Comparison of ENCODE assay signal across 33 cellular contexts in genomic region chr6:138082232-138082631, GRCh38. TPM values are rescaled to one million over a fixed set of nuclear protein-coding genes. Genes with fewer than 3 reads are reported as not detected.
DNase-seq lines count a peak whose midpoint lies in the region; ATAC-seq and TF ChIP-seq lines count a peak whose summit lies in the region.
"Had no signal": no experiment of that assay in that cellular context is flagged by ENCODE, and none has a peak within 500 bp of the region (broad histone marks: within the 10 kb centered on the region; RNA-seq: fewer than 3 reads in every experiment).

No MANE protein-coding gene starts in this region.

- no peak overlapping the region for H3K27ac ChIP-seq in HEK293 (ENCODE audit: extremely low read depth, low read depth, low read length)
- peak overlapping the region; percentile 100; the same call in 1 of the 2 replicates for H3K27ac ChIP-seq in Panc1 (ENCODE audit: low read length)
- H3K27ac ChIP-seq in dorsolateral prefrontal cortex, result no peak overlapping the region
- H3K27ac ChIP-seq in caudate nucleus (ENCODE audit: low read depth, low read length), result no peak overlapping the region
- H3K27ac ChIP-seq: 22Rv1; A549; BLaER1; BLaER1 treated with 17β-estradiol and CSF1 and Interleukin-3, amounts not matched to agents 10 nM and 100 nM; C4-2B had no signal

- peaks cover 7% of the 10 kb centered on the region for H3K27me3 Mint-ChIP-seq in chondrocyte (ENCODE audit: low read depth)

- POLR2A ChIA-PET in HEK293 (lab: Yijun Ruan, JAX), result no interaction called here
- POLR2A ChIA-PET in Panc1 (lab: Charles Lee), result no interaction called here

- H3K27ac Mint-ChIP-seq in chondrocyte (ENCODE audit: unreplicated experiment), result no peak overlapping the region
- H3K27ac Mint-ChIP-seq: B cell; CD14-positive monocyte; CD4-positive, alpha-beta memory T cell; CD4-positive, alpha-beta T cell; CD4-positive, CD25-positive, alpha-beta regulatory T cell; CD8-positive, alpha-beta memory T cell; CD8-positive, alpha-beta T cell had no signal

- ATAC-seq in Panc1, result no peak
- ATAC-seq in GM19035 (IDR thresholded peaks at IDR 0.05; ENCODE audit: unreplicated experiment), result no peak
- ATAC-seq: A549; CD8-positive, alpha-beta T cell had no signal

- TF ChIP-seq CTCF in HEK293 (tag by site-specific recombination; IDR thresholded peaks at IDR 0.05) (no peak), Panc1 (IDR thresholded peaks at IDR 0.05) (no peak), chondrocyte (IDR thresholded peaks at IDR 0.05) (no peak), dorsolateral prefrontal cortex (IDR thresholded peaks at IDR 0.05 in 54 of 56, conservative IDR thresholded peaks at IDR 0.05 in 2 of 56; ENCODE audit: low read depth in 1 of 56, partially characterized antibody in 56 of 56) (no peak)

- H3K9me3 Mint-ChIP-seq in chondrocyte (ENCODE audit: low read depth), result peaks cover 25% of the 10 kb centered on the region
- H3K9me3 Mint-ChIP-seq: CD4-positive, alpha-beta T cell had no signal

- no TSS peak for BruUV-seq in Panc1 (replicated peaks; lab: Mats Ljungman, UMichigan)

- no peaks in the 10 kb centered on the region for H3K9me3 ChIP-seq in HEK293 (ENCODE audit: control insufficient read depth, insufficient read depth, low read depth, low read length)
- no peaks in the 10 kb centered on the region for H3K9me3 ChIP-seq in Panc1 (ENCODE audit: control insufficient read depth, insufficient read depth, low read depth, low read length)
- H3K9me3 ChIP-seq: BE2C had no signal

- H3K27me3 ChIP-seq in Panc1 (ENCODE audit: control insufficient read depth, insufficient read depth, low read length) (no peaks in the 10 kb centered on the region), dorsolateral prefrontal cortex (peaks cover 0 to 5% (median 0%) of the 10 kb centered on the region in 45 donors)
- H3K27me3 ChIP-seq: BE2C; BLaER1; BLaER1 treated with 17β-estradiol and CSF1 and Interleukin-3, amounts not matched to agents 10 nM and 100 nM had no signal

- DNase-seq in Panc1 (ENCODE audit: low read depth, low spot score) (no peak), chondrocyte (ENCODE audit: low spot score) (peak; percentile 59), dorsolateral prefrontal cortex (no peak), caudate nucleus (lab: John Stamatoyannopoulos, UW) (no peak)
- DNase-seq: 8988T; ACHN; AML-193; BE2C; C1 segment of cervical spinal cord; Caco-2; Calu3; CD4-positive, alpha-beta memory T cell; CD4-positive, alpha-beta T cell; CD4-positive, CD25-positive, alpha-beta regulatory T cell; CD8-positive, alpha-beta memory T cell; CD8-positive, alpha-beta T cell; COR-L47; DMS 273 treated with DMSO at 0.1 percent for 48 hours; DMS153; DMS53; DMS79; DMS79 treated with DMSO at 0.1 percent for 48 hours; DND-41; EL had no signal

- H3K4me1 Mint-ChIP-seq in chondrocyte (ENCODE audit: low read depth), result peaks cover 10% of the 10 kb centered on the region
- H3K4me1 Mint-ChIP-seq: B cell; CD14-positive monocyte; CD4-positive, alpha-beta memory T cell; CD4-positive, CD25-positive, alpha-beta regulatory T cell; CD8-positive, alpha-beta memory T cell had no signal

- CTCF ChIA-PET in HEK293 (lab: Yijun Ruan, JAX), result interaction anchor here (0.6 to 1.3 kb wide), 2 partner anchors 33 to 77 kb away, joined by 3 to 5 read pairs; no protein-coding TSS in a partner anchor
- CTCF ChIA-PET in Panc1 (lab: Charles Lee), result interaction anchor here (1.0 kb wide), 1 partner anchor 77 kb away, joined by 4 read pairs; no protein-coding TSS in a partner anchor

- in situ Hi-C loops in Panc1 (cut with HindIII; ENCODE audit: low pct_unique_long_range_greater_than_20kb, low sequenced_read_pairs), result no loop called here

- peaks cover 10% of the 10 kb centered on the region for H3K4me1 ChIP-seq in HEK293 (ENCODE audit: control insufficient read depth, insufficient read depth, low read length)
- H3K4me1 ChIP-seq in Panc1 (ENCODE audit: control insufficient read depth, insufficient read depth, low read length), result peaks cover 29% of the 10 kb centered on the region
- H3K4me1 ChIP-seq: BE2C; BLaER1; BLaER1 treated with 17β-estradiol and CSF1 and Interleukin-3, amounts not matched to agents 10 nM and 100 nM had no signal

- intact Hi-C loops in Panc1 (cut with micrococcal nuclease; ENCODE audit: unreplicated experiment) (no loop called here), dorsolateral prefrontal cortex (cut with DNase I) (no loop called here)

- peaks cover 4% of the 10 kb centered on the region for H3K36me3 Mint-ChIP-seq in chondrocyte (ENCODE audit: low read depth)
- H3K36me3 Mint-ChIP-seq: CD14-positive monocyte; CD4-positive, alpha-beta memory T cell; CD4-positive, CD25-positive, alpha-beta regulatory T cell; CD8-positive, alpha-beta T cell had no signal

- H3K36me3 ChIP-seq in HEK293 (ENCODE audit: control insufficient read depth in 2 of 2, insufficient read depth in 1 of 2, low read length in 2 of 2) (no peaks in the 10 kb centered on the region), Panc1 (ENCODE audit: control insufficient read depth, insufficient read depth, low read length) (no peaks in the 10 kb centered on the region)
- H3K36me3 ChIP-seq: BE2C; BLaER1; BLaER1 treated with 17β-estradiol and CSF1 and Interleukin-3, amounts not matched to agents 10 nM and 100 nM had no signal

- H3K4me3 Mint-ChIP-seq in chondrocyte (ENCODE audit: unreplicated experiment), result no peak overlapping the region
- H3K4me3 Mint-ChIP-seq: B cell; CD14-positive monocyte; CD4-positive, alpha-beta memory T cell; CD4-positive, alpha-beta T cell; CD4-positive, CD25-positive, alpha-beta regulatory T cell; CD8-positive, alpha-beta memory T cell; CD8-positive, alpha-beta T cell had no signal

- H3K4me3 ChIP-seq in HEK293 (ENCODE audit: low read depth, low read length), result no peak overlapping the region
- H3K4me3 ChIP-seq in Panc1 (ENCODE audit: low read depth in 2 of 2, low read length in 2 of 2), result no peak overlapping the region
- H3K4me3 ChIP-seq in dorsolateral prefrontal cortex, result no peak overlapping the region
- H3K4me3 ChIP-seq: A549; BLaER1; BLaER1 treated with 17β-estradiol and CSF1 and Interleukin-3, amounts not matched to agents 10 nM and 100 nM had no signal

TF ChIP-seq in HEK293, 187 proteins besides CTCF, POLR2A, EP300 and RAD21:
- no peak for TF ChIP-seq ZNF426 (tag by site-specific recombination; IDR thresholded peaks at IDR 0.05)
- peak; percentile 61; the same call in 1 of the 2 replicates for TF ChIP-seq REST (tag by site-specific recombination; IDR thresholded peaks at IDR 0.05)

RNA-seq across cellular contexts. Expression of gene PERP, which starts 25.0 kb away (rescaled TPM):
- 348 TPM for total RNA-seq in Panc1 (2021; ENCODE audit: unreplicated experiment)
- 249 TPM for polyA plus RNA-seq in Panc1 (2012; ENCODE audit: insufficient read length)
- 22.5 to 53.6 TPM (median 52.1 TPM) in 3 replicates for total RNA-seq in chondrocyte
- 1 to 10 TPM; 1.4 to 7.5 (median 3.3) TPM for total RNA-seq in dorsolateral prefrontal cortex
- polyA plus RNA-seq: CD14-positive monocyte had no signal
